Comparison of ENCODE assay signal across 1 cellular context in the genomic region with DNA sequence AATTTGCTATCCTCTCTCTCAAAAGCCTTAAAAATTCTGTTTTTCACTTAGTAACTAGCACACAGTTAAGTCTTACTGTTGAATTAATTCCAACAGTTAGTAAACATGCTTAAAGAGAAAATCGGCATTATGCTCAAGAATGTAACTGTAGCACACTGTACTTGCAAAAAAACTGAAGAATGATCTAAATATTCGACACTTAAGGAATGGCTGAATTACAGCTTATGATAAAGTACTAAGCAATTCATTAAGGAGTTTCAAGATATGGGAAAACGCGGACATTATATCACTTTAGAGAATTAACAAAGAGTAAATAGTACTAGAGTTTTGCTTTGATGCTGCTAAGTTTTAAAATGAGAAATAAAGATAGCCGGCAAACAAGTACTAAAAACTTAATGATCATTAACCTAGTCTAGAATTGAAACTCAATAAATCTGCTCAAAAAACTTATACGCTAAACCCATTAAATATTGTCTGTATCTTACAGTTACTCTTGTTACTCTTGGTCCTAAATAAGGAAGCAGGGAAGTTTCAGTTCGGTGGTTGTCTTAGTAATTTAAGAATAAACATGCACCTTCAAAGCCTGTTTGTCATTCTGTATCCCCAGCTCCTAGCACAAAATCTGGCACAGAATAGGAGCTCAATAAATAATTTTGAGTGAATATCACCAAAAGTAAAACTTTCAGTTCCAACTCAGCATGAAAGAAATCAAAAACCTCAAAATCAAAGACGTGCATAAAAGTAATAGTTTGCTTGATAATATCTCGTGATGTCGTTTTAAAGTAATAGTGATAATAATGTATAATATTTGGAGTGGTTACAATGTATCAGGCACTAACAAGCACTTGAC.
A peak's percentile ranks its signal among the peaks of the same experiment; 100 is the strongest.
TF ChIP-seq lines count a peak whose summit lies in the region.

No MANE protein-coding gene starts in this region.

TF ChIP-seq in K562, 482 proteins besides CTCF, POLR2A, EP300 and RAD21 (continued from another document):
- TF ChIP-seq, protein P1, sequence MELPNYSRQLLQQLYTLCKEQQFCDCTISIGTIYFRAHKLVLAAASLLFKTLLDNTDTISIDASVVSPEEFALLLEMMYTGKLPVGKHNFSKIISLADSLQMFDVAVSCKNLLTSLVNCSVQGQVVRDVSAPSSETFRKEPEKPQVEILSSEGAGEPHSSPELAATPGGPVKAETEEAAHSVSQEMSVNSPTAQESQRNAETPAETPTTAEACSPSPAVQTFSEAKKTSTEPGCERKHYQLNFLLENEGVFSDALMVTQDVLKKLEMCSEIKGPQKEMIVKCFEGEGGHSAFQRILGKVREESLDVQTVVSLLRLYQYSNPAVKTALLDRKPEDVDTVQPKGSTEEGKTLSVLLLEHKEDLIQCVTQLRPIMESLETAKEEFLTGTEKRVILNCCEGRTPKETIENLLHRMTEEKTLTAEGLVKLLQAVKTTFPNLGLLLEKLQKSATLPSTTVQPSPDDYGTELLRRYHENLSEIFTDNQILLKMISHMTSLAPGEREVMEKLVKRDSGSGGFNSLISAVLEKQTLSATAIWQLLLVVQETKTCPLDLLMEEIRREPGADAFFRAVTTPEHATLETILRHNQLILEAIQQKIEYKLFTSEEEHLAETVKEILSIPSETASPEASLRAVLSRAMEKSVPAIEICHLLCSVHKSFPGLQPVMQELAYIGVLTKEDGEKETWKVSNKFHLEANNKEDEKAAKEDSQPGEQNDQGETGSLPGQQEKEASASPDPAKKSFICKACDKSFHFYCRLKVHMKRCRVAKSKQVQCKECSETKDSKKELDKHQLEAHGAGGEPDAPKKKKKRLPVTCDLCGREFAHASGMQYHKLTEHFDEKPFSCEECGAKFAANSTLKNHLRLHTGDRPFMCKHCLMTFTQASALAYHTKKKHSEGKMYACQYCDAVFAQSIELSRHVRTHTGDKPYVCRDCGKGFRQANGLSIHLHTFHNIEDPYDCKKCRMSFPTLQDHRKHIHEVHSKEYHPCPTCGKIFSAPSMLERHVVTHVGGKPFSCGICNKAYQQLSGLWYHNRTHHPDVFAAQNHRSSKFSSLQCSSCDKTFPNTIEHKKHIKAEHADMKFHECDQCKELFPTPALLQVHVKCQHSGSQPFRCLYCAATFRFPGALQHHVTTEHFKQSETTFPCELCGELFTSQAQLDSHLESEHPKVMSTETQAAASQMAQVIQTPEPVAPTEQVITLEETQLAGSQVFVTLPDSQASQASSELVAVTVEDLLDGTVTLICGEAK (IDR thresholded peaks at IDR 0.05), result 0 out of 2 replicates have a peak, but pooled peaks have one; percentile 15
- TF ChIP-seq, protein P1 (CRISPR knock-in tag; IDR thresholded peaks at IDR 0.05), result no peak
- peak; percentile 33; the same call in 1 of the 2 replicates for TF ChIP-seq ZNF311 (CRISPR knock-in tag; IDR thresholded peaks at IDR 0.05)
- no peak for TF ChIP-seq SRF (CRISPR knock-in tag; IDR thresholded peaks at IDR 0.05)
- TF ChIP-seq MIER1 (IDR thresholded peaks at IDR 0.05; ENCODE audit: low read depth), result no peak
- no peak for TF ChIP-seq ETV5 (CRISPR knock-in tag; IDR thresholded peaks at IDR 0.05; ENCODE audit: low read depth)
- no peak for TF ChIP-seq ZBTB34 (CRISPR knock-in tag; IDR thresholded peaks at IDR 0.05)
- no peak for TF ChIP-seq GABPA (tag; conservative IDR thresholded peaks at IDR 0.05; ENCODE audit: low read depth)
- TF ChIP-seq SFPQ (IDR thresholded peaks at IDR 0.05; ENCODE audit: low read depth, low read length), result no peak
- TF ChIP-seq EP400 (IDR thresholded peaks at IDR 0.05), result 0 out of 2 replicates have a peak, but pooled peaks have one; percentile 4
- TF ChIP-seq BCL6 (CRISPR knock-in tag; IDR thresholded peaks at IDR 0.05), result no peak
- 0 out of 2 replicates have a peak, but pooled peaks have one; percentile 29 for TF ChIP-seq NFRKB (IDR thresholded peaks at IDR 0.05; ENCODE audit: low read depth)
- TF ChIP-seq TCF7 (IDR thresholded peaks at IDR 0.05; ENCODE audit: borderline replicate concordance), result no peak
- TF ChIP-seq DEAF1 (CRISPR knock-in tag; IDR thresholded peaks at IDR 0.05), result no peak
- TF ChIP-seq ZNF354B (CRISPR knock-in tag; IDR thresholded peaks at IDR 0.05), result no peak
- TF ChIP-seq, protein P2, sequence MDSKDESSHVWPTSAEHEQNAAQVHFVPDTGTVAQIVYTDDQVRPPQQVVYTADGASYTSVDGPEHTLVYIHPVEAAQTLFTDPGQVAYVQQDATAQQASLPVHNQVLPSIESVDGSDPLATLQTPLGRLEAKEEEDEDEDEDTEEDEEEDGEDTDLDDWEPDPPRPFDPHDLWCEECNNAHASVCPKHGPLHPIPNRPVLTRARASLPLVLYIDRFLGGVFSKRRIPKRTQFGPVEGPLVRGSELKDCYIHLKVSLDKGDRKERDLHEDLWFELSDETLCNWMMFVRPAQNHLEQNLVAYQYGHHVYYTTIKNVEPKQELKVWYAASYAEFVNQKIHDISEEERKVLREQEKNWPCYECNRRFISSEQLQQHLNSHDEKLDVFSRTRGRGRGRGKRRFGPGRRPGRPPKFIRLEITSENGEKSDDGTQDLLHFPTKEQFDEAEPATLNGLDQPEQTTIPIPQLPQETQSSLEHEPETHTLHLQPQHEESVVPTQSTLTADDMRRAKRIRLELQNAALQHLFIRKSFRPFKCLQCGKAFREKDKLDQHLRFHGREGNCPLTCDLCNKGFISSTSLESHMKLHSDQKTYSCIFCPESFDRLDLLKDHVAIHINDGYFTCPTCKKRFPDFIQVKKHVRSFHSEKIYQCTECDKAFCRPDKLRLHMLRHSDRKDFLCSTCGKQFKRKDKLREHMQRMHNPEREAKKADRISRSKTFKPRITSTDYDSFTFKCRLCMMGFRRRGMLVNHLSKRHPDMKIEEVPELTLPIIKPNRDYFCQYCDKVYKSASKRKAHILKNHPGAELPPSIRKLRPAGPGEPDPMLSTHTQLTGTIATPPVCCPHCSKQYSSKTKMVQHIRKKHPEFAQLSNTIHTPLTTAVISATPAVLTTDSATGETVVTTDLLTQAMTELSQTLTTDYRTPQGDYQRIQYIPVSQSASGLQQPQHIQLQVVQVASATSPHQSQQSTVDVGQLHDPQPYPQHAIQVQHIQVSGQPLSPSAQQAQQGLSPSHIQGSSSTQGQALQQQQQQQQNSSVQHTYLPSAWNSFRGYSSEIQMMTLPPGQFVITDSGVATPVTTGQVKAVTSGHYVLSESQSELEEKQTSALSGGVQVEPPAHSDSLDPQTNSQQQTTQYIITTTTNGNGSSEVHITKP (IDR thresholded peaks at IDR 0.05; ENCODE audit: partially characterized antibody), result no peak
- TF ChIP-seq, protein P3, sequence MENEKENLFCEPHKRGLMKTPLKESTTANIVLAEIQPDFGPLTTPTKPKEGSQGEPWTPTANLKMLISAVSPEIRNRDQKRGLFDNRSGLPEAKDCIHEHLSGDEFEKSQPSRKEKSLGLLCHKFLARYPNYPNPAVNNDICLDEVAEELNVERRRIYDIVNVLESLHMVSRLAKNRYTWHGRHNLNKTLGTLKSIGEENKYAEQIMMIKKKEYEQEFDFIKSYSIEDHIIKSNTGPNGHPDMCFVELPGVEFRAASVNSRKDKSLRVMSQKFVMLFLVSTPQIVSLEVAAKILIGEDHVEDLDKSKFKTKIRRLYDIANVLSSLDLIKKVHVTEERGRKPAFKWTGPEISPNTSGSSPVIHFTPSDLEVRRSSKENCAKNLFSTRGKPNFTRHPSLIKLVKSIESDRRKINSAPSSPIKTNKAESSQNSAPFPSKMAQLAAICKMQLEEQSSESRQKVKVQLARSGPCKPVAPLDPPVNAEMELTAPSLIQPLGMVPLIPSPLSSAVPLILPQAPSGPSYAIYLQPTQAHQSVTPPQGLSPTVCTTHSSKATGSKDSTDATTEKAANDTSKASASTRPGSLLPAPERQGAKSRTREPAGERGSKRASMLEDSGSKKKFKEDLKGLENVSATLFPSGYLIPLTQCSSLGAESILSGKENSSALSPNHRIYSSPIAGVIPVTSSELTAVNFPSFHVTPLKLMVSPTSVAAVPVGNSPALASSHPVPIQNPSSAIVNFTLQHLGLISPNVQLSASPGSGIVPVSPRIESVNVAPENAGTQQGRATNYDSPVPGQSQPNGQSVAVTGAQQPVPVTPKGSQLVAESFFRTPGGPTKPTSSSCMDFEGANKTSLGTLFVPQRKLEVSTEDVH (IDR thresholded peaks at IDR 0.05; ENCODE audit: low read depth, partially characterized antibody), result no peak
- no peak for TF ChIP-seq IRF2 (CRISPR knock-in tag; IDR thresholded peaks at IDR 0.05)
- TF ChIP-seq, protein P4, sequence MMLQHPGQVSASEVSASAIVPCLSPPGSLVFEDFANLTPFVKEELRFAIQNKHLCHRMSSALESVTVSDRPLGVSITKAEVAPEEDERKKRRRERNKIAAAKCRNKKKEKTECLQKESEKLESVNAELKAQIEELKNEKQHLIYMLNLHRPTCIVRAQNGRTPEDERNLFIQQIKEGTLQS (IDR thresholded peaks at IDR 0.05), result no peak
- TF ChIP-seq, protein P4 (CRISPR knock-in tag; conservative IDR thresholded peaks at IDR 0.05), result no peak
TF ChIP-seq in K562: peak in this region for 7.
